ENCODE assay signal across 1 cellular context in the genomic region with DNA sequence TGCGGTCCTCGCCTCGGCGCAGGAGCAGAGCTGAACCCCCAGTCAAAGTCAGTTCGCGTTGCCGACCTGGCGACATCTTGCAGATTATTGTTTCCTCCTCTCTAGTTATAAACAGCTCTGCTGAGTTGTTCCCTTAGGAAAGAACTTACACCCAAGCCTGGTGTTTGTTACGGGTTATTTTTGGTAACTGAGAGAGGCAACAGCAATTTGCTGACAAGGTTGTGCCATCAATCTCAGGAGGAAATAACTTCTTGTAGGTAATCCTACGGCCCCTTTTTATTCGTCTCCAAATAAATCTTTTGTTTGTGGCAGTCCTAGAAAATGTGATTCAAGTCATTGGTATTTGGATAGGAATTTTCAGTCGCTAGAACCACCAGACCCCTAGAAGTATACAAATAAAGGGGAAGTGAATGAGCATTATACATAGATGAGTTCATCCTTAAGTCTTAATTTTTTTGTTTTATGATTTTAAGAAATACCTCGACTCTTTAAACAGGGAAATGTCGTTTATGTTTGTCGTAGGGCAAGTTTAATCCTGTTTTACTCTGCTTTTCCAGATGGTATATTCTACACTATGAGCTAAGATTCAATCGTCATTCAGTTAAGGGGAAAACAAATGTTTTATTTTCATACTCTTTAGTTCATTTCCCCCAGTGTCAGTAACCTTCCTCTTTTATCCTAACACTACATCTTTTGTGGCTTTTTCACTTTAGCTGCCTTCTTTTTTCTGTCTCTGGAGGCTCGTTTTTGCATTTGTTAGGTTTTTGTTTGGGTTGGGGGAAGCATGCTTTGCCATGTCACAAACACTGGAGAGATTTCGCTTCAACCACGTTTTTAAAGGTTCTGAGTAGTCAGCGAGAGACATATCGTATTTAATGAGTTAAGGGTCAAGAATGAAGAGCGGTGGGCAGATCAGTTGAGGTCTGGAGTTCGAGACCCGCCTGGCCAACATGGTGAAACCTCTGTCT.
A peak's percentile ranks its signal among the peaks of the same experiment; 100 is the strongest.
TF ChIP-seq lines count a peak whose summit lies in the region.

No MANE protein-coding gene starts in this region.

TF ChIP-seq in GM23338, 12 proteins besides CTCF, POLR2A, EP300 and RAD21:
- TF ChIP-seq, protein P1, sequence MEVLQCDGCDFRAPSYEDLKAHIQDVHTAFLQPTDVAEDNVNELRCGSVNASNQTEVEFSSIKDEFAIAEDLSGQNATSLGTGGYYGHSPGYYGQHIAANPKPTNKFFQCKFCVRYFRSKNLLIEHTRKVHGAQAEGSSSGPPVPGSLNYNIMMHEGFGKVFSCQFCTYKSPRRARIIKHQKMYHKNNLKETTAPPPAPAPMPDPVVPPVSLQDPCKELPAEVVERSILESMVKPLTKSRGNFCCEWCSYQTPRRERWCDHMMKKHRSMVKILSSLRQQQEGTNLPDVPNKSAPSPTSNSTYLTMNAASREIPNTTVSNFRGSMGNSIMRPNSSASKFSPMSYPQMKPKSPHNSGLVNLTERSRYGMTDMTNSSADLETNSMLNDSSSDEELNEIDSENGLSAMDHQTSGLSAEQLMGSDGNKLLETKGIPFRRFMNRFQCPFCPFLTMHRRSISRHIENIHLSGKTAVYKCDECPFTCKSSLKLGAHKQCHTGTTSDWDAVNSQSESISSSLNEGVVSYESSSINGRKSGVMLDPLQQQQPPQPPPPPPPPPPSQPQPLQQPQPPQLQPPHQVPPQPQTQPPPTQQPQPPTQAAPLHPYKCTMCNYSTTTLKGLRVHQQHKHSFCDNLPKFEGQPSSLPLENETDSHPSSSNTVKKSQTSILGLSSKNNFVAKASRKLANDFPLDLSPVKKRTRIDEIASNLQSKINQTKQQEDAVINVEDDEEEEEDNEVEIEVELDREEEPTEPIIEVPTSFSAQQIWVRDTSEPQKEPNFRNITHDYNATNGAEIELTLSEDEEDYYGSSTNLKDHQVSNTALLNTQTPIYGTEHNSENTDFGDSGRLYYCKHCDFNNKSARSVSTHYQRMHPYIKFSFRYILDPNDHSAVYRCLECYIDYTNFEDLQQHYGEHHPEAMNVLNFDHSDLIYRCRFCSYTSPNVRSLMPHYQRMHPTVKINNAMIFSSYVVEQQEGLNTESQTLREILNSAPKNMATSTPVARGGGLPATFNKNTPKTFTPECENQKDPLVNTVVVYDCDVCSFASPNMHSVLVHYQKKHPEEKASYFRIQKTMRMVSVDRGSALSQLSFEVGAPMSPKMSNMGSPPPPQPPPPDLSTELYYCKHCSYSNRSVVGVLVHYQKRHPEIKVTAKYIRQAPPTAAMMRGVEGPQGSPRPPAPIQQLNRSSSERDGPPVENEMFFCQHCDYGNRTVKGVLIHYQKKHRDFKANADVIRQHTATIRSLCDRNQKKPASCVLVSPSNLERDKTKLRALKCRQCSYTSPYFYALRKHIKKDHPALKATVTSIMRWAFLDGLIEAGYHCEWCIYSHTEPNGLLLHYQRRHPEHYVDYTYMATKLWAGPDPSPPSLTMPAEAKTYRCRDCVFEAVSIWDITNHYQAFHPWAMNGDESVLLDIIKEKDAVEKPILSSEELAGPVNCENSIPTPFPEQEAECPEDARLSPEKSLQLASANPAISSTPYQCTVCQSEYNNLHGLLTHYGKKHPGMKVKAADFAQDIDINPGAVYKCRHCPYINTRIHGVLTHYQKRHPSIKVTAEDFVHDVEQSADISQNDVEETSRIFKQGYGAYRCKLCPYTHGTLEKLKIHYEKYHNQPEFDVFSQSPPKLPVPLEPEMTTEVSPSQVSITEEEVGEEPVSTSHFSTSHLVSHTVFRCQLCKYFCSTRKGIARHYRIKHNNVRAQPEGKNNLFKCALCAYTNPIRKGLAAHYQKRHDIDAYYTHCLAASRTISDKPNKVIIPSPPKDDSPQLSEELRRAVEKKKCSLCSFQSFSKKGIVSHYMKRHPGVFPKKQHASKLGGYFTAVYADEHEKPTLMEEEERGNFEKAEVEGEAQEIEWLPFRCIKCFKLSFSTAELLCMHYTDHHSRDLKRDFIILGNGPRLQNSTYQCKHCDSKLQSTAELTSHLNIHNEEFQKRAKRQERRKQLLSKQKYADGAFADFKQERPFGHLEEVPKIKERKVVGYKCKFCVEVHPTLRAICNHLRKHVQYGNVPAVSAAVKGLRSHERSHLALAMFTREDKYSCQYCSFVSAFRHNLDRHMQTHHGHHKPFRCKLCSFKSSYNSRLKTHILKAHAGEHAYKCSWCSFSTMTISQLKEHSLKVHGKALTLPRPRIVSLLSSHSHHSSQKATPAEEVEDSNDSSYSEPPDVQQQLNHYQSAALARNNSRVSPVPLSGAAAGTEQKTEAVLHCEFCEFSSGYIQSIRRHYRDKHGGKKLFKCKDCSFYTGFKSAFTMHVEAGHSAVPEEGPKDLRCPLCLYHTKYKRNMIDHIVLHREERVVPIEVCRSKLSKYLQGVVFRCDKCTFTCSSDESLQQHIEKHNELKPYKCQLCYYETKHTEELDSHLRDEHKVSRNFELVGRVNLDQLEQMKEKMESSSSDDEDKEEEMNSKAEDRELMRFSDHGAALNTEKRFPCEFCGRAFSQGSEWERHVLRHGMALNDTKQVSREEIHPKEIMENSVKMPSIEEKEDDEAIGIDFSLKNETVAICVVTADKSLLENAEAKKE (CRISPR knock-in tag; IDR thresholded peaks at IDR 0.05), result no peak
- peak; percentile 70 for TF ChIP-seq EZH2 (IDR thresholded peaks at IDR 0.05; ENCODE audit: low read depth, unreplicated experiment)
